Comparison of ENCODE assay signal across 23 cellular contexts in genomic region chr12:6692888-6693287, GRCh38. TPM values are rescaled to one million over a fixed set of nuclear protein-coding genes. Genes with fewer than 3 reads are reported as not detected.
"Had no signal": no experiment of that assay in that cellular context is flagged by ENCODE, and none has a peak within 500 bp of the region (broad histone marks: within the 10 kb centered on the region; RNA-seq: fewer than 3 reads in every experiment).

No MANE protein-coding gene starts in this region.

- H3K9me3 ChIP-seq: esophagus squamous epithelium, left ventricle myocardium inferior, prostate gland, suprapubic skin, transverse colon had no signal

- H3K4me1 ChIP-seq: prostate gland had no signal

- H3K27ac ChIP-seq: esophagus squamous epithelium, left ventricle myocardium inferior, prostate gland, suprapubic skin, transverse colon had no signal

- H3K9me3 Mint-ChIP-seq: activated B cell treated with CpG ODN at 0.5 μM for 24 hours; activated CD4-positive, alpha-beta memory T cell treated with anti-CD3 and anti-CD28 coated beads for 36 hours; activated naive CD4-positive, alpha-beta T cell treated with anti-CD3 and anti-CD28 coated beads, Interleukin-2, amount 10 ng/mL, durations not matched to agents 7 days and 5 days; activated T-helper 2 cell treated with anti-CD3 and anti-CD28 coated beads, Interferon-gamma antibody, Interleukin-2, Interleukin-4, amounts not matched to agents 10 μg/mL and 5 μg/mL and 100 μg/mL, durations not matched to agents 14 hours and 24 hours and 36 hours; immature natural killer cell; nephron progenitor cell; stimulated activated naive CD8-positive, alpha-beta T cell treated with anti-CD3 and anti-CD28 coated beads, Interleukin-15, amount 100 ng/mL, for 72 hours had no signal

- H3K27ac Mint-ChIP-seq: activated B cell treated with CpG ODN at 0.5 μM for 24 hours; activated CD4-positive, alpha-beta memory T cell treated with anti-CD3 and anti-CD28 coated beads for 36 hours; activated naive CD4-positive, alpha-beta T cell treated with anti-CD3 and anti-CD28 coated beads, Interleukin-2, amount 10 ng/mL, durations not matched to agents 7 days and 5 days; activated T-helper 2 cell treated with anti-CD3 and anti-CD28 coated beads, Interferon-gamma antibody, Interleukin-2, Interleukin-4, amounts not matched to agents 10 μg/mL and 5 μg/mL and 100 μg/mL, durations not matched to agents 14 hours and 24 hours and 36 hours had no signal

- DNase-seq: activated B cell treated with CpG ODN at 0.5 μM for 24 hours; activated CD4-positive, alpha-beta memory T cell treated with anti-CD3 and anti-CD28 coated beads for 36 hours; activated CD4-positive, alpha-beta T cell treated with anti-CD3 and anti-CD28 coated beads for 4 hours; activated naive CD4-positive, alpha-beta T cell treated with anti-CD3 and anti-CD28 coated beads, Interleukin-2, amount 10 ng/mL, durations not matched to agents 7 days and 5 days; activated T-cell treated with anti-CD3 and anti-CD28 coated beads, Interleukin-2, amount 50 U/mL, for 1 hour; dermis blood vessel endothelial cell; effector memory CD4-positive, alpha-beta T cell; esophagus squamous epithelium; immature natural killer cell; kidney glomerular epithelial cell; left ventricle myocardium inferior; mammary epithelial cell; midbrain; nephron progenitor cell; right cardiac atrium; stimulated activated CD4-positive, alpha-beta T cell treated with anti-CD3 and anti-CD28 coated beads, Interleukin-2, amount 100 ng/mL, for 48 hours; stimulated activated naive CD8-positive, alpha-beta T cell treated with anti-CD3 and anti-CD28 coated beads, Interleukin-15, amount 100 ng/mL, for 72 hours; T-helper 9 cell; transverse colon had no signal

- H3K36me3 ChIP-seq: esophagus squamous epithelium, left ventricle myocardium inferior, prostate gland, suprapubic skin, transverse colon had no signal

- H3K4me3 ChIP-seq: esophagus squamous epithelium, left ventricle myocardium inferior, prostate gland, suprapubic skin, transverse colon had no signal

- H3K36me3 Mint-ChIP-seq: immature natural killer cell had no signal

- H3K4me3 Mint-ChIP-seq: activated B cell treated with CpG ODN at 0.5 μM for 24 hours; activated CD4-positive, alpha-beta memory T cell treated with anti-CD3 and anti-CD28 coated beads for 36 hours; activated naive CD4-positive, alpha-beta T cell treated with anti-CD3 and anti-CD28 coated beads, Interleukin-2, amount 10 ng/mL, durations not matched to agents 7 days and 5 days; nephron progenitor cell; stimulated activated naive CD8-positive, alpha-beta T cell treated with anti-CD3 and anti-CD28 coated beads, Interleukin-15, amount 100 ng/mL, for 72 hours had no signal

- H3K27me3 Mint-ChIP-seq: activated B cell treated with CpG ODN at 0.5 μM for 24 hours; activated CD4-positive, alpha-beta memory T cell treated with anti-CD3 and anti-CD28 coated beads for 36 hours; stimulated activated naive CD8-positive, alpha-beta T cell treated with anti-CD3 and anti-CD28 coated beads, Interleukin-15, amount 100 ng/mL, for 72 hours had no signal

RNA-seq across cellular contexts. Expression of gene PIANP, which starts 7.7 kb away (rescaled TPM):
- total RNA-seq: activated T-helper 2 cell treated with anti-CD3 and anti-CD28 coated beads, Interferon-gamma antibody, Interleukin-2, Interleukin-4, amounts not matched to agents 10 μg/mL and 5 μg/mL and 100 μg/mL, durations not matched to agents 14 hours and 24 hours and 36 hours; dermis blood vessel endothelial cell; mammary epithelial cell; osteoblast; suprapubic skin had no signal

RNA-seq across cellular contexts. Expression of gene ACRBP, which starts 45.7 kb away (rescaled TPM):
- total RNA-seq: mammary epithelial cell had no signal
